ENCODE assay signal across 11 cellular contexts in the genomic region with DNA sequence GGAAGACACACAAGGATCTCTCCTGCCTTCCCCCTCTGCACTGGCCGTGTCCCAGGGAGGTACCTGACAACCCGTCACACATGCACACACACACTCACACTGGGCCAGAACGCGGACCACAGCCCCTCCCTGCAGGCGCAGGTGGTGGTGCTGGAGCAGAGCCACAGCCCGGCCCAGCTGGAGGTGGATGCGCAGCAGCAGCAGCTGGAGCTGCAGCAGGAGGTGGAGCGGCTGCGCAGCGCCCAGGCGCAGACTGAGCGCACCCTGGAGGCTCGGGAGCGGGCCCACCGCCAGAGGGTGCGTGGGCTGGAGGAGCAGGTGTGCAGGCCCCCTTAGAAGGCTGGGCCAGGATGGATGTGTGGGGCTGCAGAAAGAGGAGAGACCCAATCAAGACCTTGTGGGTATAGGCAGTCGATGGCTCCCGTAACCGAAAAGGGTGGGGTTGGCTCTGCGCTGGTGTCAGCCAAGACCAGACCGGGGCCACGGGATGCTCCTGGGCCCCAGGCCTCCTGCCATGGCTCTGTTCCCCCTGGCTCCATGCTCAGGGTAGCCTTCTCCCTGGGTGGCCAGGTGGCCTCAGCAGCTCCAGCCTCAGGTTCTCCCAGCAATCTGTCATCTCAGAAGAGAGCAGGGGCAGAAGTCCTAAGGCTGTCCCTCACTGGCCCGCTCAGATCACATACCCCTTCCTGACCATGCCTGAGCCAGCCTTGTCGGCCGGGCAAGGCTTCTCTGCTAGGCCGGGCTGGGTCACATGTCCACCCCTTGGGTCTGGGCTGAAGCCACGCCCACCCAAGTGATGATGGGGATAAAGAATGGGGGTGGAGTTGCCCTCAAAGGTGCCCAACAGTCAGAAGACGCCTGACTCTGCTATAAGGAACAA.
DNase-seq lines count a peak whose midpoint lies in the region; FAIRE-seq and TF ChIP-seq lines count a peak whose summit lies in the region.
"Had no signal": no experiment of that assay in that cellular context is flagged by ENCODE, and none has a peak within 500 bp of the region (broad histone marks: within the 10 kb centered on the region; RNA-seq: fewer than 3 reads in every experiment).

No MANE protein-coding gene starts in this region.

- no peak for FAIRE-seq in urothelium cell line (lab: Jason Lieb, UNC)

- H3K27ac ChIP-seq in angular gyrus (ENCODE audit: low read depth, low read length), result peak overlapping the region; percentile 22
- H3K27ac ChIP-seq: parathyroid adenoma had no signal

- DNase-seq in DMS79 (lab: John Stamatoyannopoulos, UW) (peak; percentile 80), NCI-H1694 (lab: John Stamatoyannopoulos, UW) (peak; percentile 35), left kidney (ENCODE audit: low read depth, low spot score) (peak; percentile 69), urothelium cell line (ENCODE audit: low spot score) (no peak), GM19240 (ENCODE audit: insufficient read length, low spot score) (no peak), NOMO-1 treated with dmso at 0.1 percent for 144 hours (lab: John Stamatoyannopoulos, UW; ENCODE audit: unreplicated experiment) (no peak), GM10266 (ENCODE audit: extremely low spot score) (no peak)
- DNase-seq: CD4-positive, CD25-positive, alpha-beta regulatory T cell; RPMI8226 had no signal

- TF ChIP-seq CTCF in GM10266 (IDR thresholded peaks at IDR 0.05; ENCODE audit: control insufficient read depth, insufficient read depth, low read depth, missing control alignments), result no peak

Comparison
In these comparisons a context has a peak if more than half of its experiments do, and no peak if none do; other contexts are left out.
1. DNase-seq: peak in DMS79 (single experiment), NCI-H1694 (single experiment) and left kidney (single experiment); none in urothelium cell line (single experiment), GM19240 (single experiment), NOMO-1 treated with dmso at 0.1 percent for 144 hours (single experiment) and GM10266 (single experiment).